In genomic region chr20:63574156-63574828, GRCh38 we compare ENCODE assay signal across 8 cellular contexts. TPM values are rescaled to one million over a fixed set of nuclear protein-coding genes. Genes with fewer than 3 reads are reported as not detected.
DNase-seq lines count a peak whose midpoint lies in the region; ATAC-seq and TF ChIP-seq lines count a peak whose summit lies in the region.

Gene HELZ2 (minus strand): TSS chr20:63574239. CDS start chr20:63572385, 1,854 bp downstream.

- H3K4me3 ChIP-seq in Caco-2 (ENCODE audit: low read depth, low read length) (peak within 1 kb of the TSS; percentile 91), mesodermal cell (ENCODE audit: extremely low read depth, insufficient read depth, low read length, poor library complexity, severe bottlenecking) (peak within 1 kb of the TSS; percentile 49)

- peaks cover 7% of the 10 kb centered on the region for H3K36me3 Mint-ChIP-seq in Caco-2 (ENCODE audit: insufficient read depth, unreplicated experiment)
- H3K36me3 Mint-ChIP-seq in activated CD4-positive, alpha-beta memory T cell treated with anti-CD3 and anti-CD28 coated beads, Interleukin-2, amount 10 ng/mL, durations not matched to agents 7 days and 5 days (ENCODE audit: low read depth) = peaks cover 1% of the 10 kb centered on the region
- no peaks in the 10 kb centered on the region for H3K36me3 Mint-ChIP-seq in stimulated activated memory B cell treated with anti-CD40 and anti-IgM and Interleukin-4, amounts not matched to agents 10 μg/mL and 1 μg/mL and 100 μg/mL, for 72 hours

- no peaks in the 10 kb centered on the region for H3K9me3 Mint-ChIP-seq in Caco-2 (ENCODE audit: unreplicated experiment)
- no peaks in the 10 kb centered on the region for H3K9me3 Mint-ChIP-seq in activated CD4-positive, alpha-beta memory T cell treated with anti-CD3 and anti-CD28 coated beads, Interleukin-2, amount 10 ng/mL, durations not matched to agents 7 days and 5 days
- no peaks in the 10 kb centered on the region for H3K9me3 Mint-ChIP-seq in stimulated activated memory B cell treated with anti-CD40 and anti-IgM and Interleukin-4, amounts not matched to agents 10 μg/mL and 1 μg/mL and 100 μg/mL, for 72 hours

- CTCF ChIA-PET in Caco-2 (lab: Charles Lee) = interaction anchor here (0.6 to 2.7 kb wide), 11 partner anchors 7 to 505 kb away, joined by 3 to 34 read pairs (median 4); partner anchors contain the start of genes GMEB2, OPRL1, PTK6 and RGS19
- CTCF ChIA-PET in activated CD4-positive, alpha-beta memory T cell treated with anti-CD3 and anti-CD28 coated beads, Interleukin-2, amount 10 ng/mL, durations not matched to agents 7 days and 5 days (lab: Charles Lee) = interaction anchor here (0.8 to 1.4 kb wide), 4 partner anchors 21 to 291 kb away, joined by 3 to 6 read pairs (median 4); partner anchors contain the start of genes PTK6 and TPD52L2

- DNase-seq in Caco-2 (peak; percentile 82 to 85), GOT3 (lab: John Stamatoyannopoulos, UW) (peak; percentile 23), NCI-H446 treated with DMSO at 0.1 percent for 48 hours (lab: John Stamatoyannopoulos, UW) (peak; percentile 45)
- DNase-seq in activated CD4-positive, alpha-beta memory T cell treated with anti-CD3 and anti-CD28 coated beads, Interleukin-2, amount 10 ng/mL, durations not matched to agents 7 days and 5 days = peak; percentile 86

- H3K36me3 ChIP-seq in Caco-2 (ENCODE audit: control insufficient read depth, insufficient read depth, low read length) = no peaks in the 10 kb centered on the region
- H3K36me3 ChIP-seq in mesodermal cell (ENCODE audit: control insufficient read depth, insufficient read depth, low read length) = no peaks in the 10 kb centered on the region

- H3K9me3 ChIP-seq in Caco-2 (no peaks in the 10 kb centered on the region), mesodermal cell (ENCODE audit: control insufficient read depth, low read length) (no peaks in the 10 kb centered on the region)

- in situ Hi-C loops in endometrial microvascular endothelial cells (cut with HindIII; ENCODE audit: inconsistent ontology term, low pct_unique_long_range_greater_than_20kb, low sequenced_read_pairs) = no loop called here

- ATAC-seq in stimulated activated memory B cell treated with anti-CD40 and anti-IgM and Interleukin-4, amounts not matched to agents 10 μg/mL and 1 μg/mL and 100 μg/mL, for 72 hours = peak; percentile 89
- no peak for ATAC-seq in HG02798 (IDR thresholded peaks at IDR 0.05; ENCODE audit: poor library complexity, unreplicated experiment)

- peak within 1 kb of the TSS; percentile 83 for H3K27ac Mint-ChIP-seq in Caco-2 (ENCODE audit: unreplicated experiment)
- H3K27ac Mint-ChIP-seq in activated CD4-positive, alpha-beta memory T cell treated with anti-CD3 and anti-CD28 coated beads, Interleukin-2, amount 10 ng/mL, durations not matched to agents 7 days and 5 days = peak within 1 kb of the TSS; percentile 81
- peak within 1 kb of the TSS; percentile 75 for H3K27ac Mint-ChIP-seq in stimulated activated memory B cell treated with anti-CD40 and anti-IgM and Interleukin-4, amounts not matched to agents 10 μg/mL and 1 μg/mL and 100 μg/mL, for 72 hours

- peak within 1 kb of the TSS; percentile 76 for H3K4me3 Mint-ChIP-seq in Caco-2 (ENCODE audit: unreplicated experiment)
- peak within 1 kb of the TSS; percentile 83 for H3K4me3 Mint-ChIP-seq in activated CD4-positive, alpha-beta memory T cell treated with anti-CD3 and anti-CD28 coated beads, Interleukin-2, amount 10 ng/mL, durations not matched to agents 7 days and 5 days
- peak within 1 kb of the TSS; percentile 87 for H3K4me3 Mint-ChIP-seq in stimulated activated memory B cell treated with anti-CD40 and anti-IgM and Interleukin-4, amounts not matched to agents 10 μg/mL and 1 μg/mL and 100 μg/mL, for 72 hours

- H3K4me1 ChIP-seq in Caco-2 (peaks cover 15% of the 10 kb centered on the region), mesodermal cell (ENCODE audit: control insufficient read depth, insufficient read depth, low read length, poor library complexity, severe bottlenecking) (no peaks in the 10 kb centered on the region)

- 8 to 15% methylated on average over 15 to 26 of the region's 40 CpGs for WGBS in mesodermal cell (ENCODE audit: insufficient coverage in 2 of 2), 2 experiments

- no peaks in the 10 kb centered on the region for H3K27me3 ChIP-seq in Caco-2 (replicated peaks; ENCODE audit: control insufficient read depth, insufficient read depth, low read length)

- BruUV-seq in Caco-2 (replicated peaks; lab: Mats Ljungman, UMichigan) = no TSS peak

- H3K27ac ChIP-seq in mesodermal cell (ENCODE audit: low read depth, low read length, severe bottlenecking) = no peak within 1 kb of the TSS

- H3K27me3 Mint-ChIP-seq in Caco-2 (ENCODE audit: insufficient read depth, unreplicated experiment) = peaks cover 3% of the 10 kb centered on the region
- peaks cover 25% of the 10 kb centered on the region for H3K27me3 Mint-ChIP-seq in activated CD4-positive, alpha-beta memory T cell treated with anti-CD3 and anti-CD28 coated beads, Interleukin-2, amount 10 ng/mL, durations not matched to agents 7 days and 5 days
- H3K27me3 Mint-ChIP-seq in stimulated activated memory B cell treated with anti-CD40 and anti-IgM and Interleukin-4, amounts not matched to agents 10 μg/mL and 1 μg/mL and 100 μg/mL, for 72 hours = peaks cover 9% of the 10 kb centered on the region

- POLR2A ChIA-PET in Caco-2 (lab: Charles Lee) = interaction anchor here (0.6 to 1.5 kb wide), 20 partner anchors 18 to 509 kb away, joined by 3 to 11 read pairs (median 5); partner anchors contain the start of genes ARFRP1, GMEB2, PPDPF and RTEL1
- POLR2A ChIA-PET in activated CD4-positive, alpha-beta memory T cell treated with anti-CD3 and anti-CD28 coated beads, Interleukin-2, amount 10 ng/mL, durations not matched to agents 7 days and 5 days (lab: Charles Lee) = interaction anchor here (0.6 to 2.6 kb wide), 15 partner anchors 9 to 291 kb away, joined by 3 to 14 read pairs (median 5); partner anchors contain the start of genes PPDPF, PTK6, RTEL1 and TPD52L2

- intact Hi-C loops in Caco-2 (cut with micrococcal nuclease; ENCODE audit: unreplicated experiment) = loop anchor here (5.0 kb wide), 1 partner anchor 37 kb away; the partner anchor contains the start of gene PTK6

- no peak for TF ChIP-seq CTCF in Caco-2 (IDR thresholded peaks at IDR 0.05; ENCODE audit: insufficient read depth in 1 of 2, low read depth in 1 of 2, low read length in 1 of 2, severe bottlenecking in 1 of 2, unreplicated experiment in 1 of 2)

- H3K4me1 Mint-ChIP-seq in Caco-2 (ENCODE audit: low read depth, unreplicated experiment) = no peaks in the 10 kb centered on the region
- peaks cover 13% of the 10 kb centered on the region for H3K4me1 Mint-ChIP-seq in activated CD4-positive, alpha-beta memory T cell treated with anti-CD3 and anti-CD28 coated beads, Interleukin-2, amount 10 ng/mL, durations not matched to agents 7 days and 5 days
- peaks cover 9% of the 10 kb centered on the region for H3K4me1 Mint-ChIP-seq in stimulated activated memory B cell treated with anti-CD40 and anti-IgM and Interleukin-4, amounts not matched to agents 10 μg/mL and 1 μg/mL and 100 μg/mL, for 72 hours

RNA-seq across cellular contexts. Expression of gene HELZ2, which starts in this region (rescaled TPM):
- total RNA-seq in Caco-2 (2022) = 35.2 and 36.5 TPM in 2 replicates
- 100 to 1,000 TPM; 202 to 208 TPM for total RNA-seq in activated CD4-positive, alpha-beta memory T cell treated with anti-CD3 and anti-CD28 coated beads, Interleukin-2, amount 10 ng/mL, durations not matched to agents 7 days and 5 days
- total RNA-seq in endometrial microvascular endothelial cells (ENCODE audit: inconsistent ontology term) = 61.5 TPM
- 21.1 TPM for polyA plus RNA-seq in mesodermal cell (2013, experiment 1 of 2)
- 14.2 TPM for polyA plus RNA-seq in mesodermal cell (2013, experiment 2 of 2)

Comparison
In these comparisons a context has a peak if more than half of its experiments do, and no peak if none do; other contexts are left out.
1. DNase-seq: peak in every context shown above with its lines; median percentile 86 in activated CD4-positive, alpha-beta memory T cell treated with anti-CD3 and anti-CD28 coated beads, Interleukin-2, amount 10 ng/mL, durations not matched to agents 7 days and 5 days; 84 in Caco-2; 45 in NCI-H446 treated with DMSO at 0.1 percent for 48 hours; 23 in GOT3.